8 cellular contexts compared by ENCODE assay signal in genomic region chr19:31349160-31349881, GRCh38. TPM values are rescaled to one million over a fixed set of nuclear protein-coding genes. Genes with fewer than 3 reads are reported as not detected.
DNase-seq lines count a peak whose midpoint lies in the region; ATAC-seq and TF ChIP-seq lines count a peak whose summit lies in the region.

Gene TSHZ3, minus strand, starts transcription at chr19:31349436. Its CDS starts 217 bp downstream, at chr19:31349219.

- no peaks in the 10 kb centered on the region for H3K9me3 ChIP-seq in breast epithelium
- H3K9me3 ChIP-seq in WERI-Rb-1 (ENCODE audit: severe bottlenecking) = no peaks in the 10 kb centered on the region
- H3K9me3 ChIP-seq in lower lobe of right lung = no peaks in the 10 kb centered on the region

- intact Hi-C loops in breast epithelium (cut with DNase I; ENCODE audit: low total_unique reads) = no loop called here
- intact Hi-C loops in MCF 10A (cut with micrococcal nuclease) = no loop called here
- intact Hi-C loops in lower lobe of right lung (cut with DNase I) = no loop called here

- H3K4me3 Mint-ChIP-seq in MCF 10A (ENCODE audit: unreplicated experiment) = no peak within 1 kb of the TSS
- H3K4me3 Mint-ChIP-seq in effector memory CD8-positive, alpha-beta T cell = peak within 1 kb of the TSS; percentile 90 to 92

- BruUV-seq in MCF 10A (replicated peaks; lab: Mats Ljungman, UMichigan) = no TSS peak

- H3K27ac ChIP-seq in breast epithelium = peak within 1 kb of the TSS; percentile 85 to 93
- H3K27ac ChIP-seq in WERI-Rb-1 = peak within 1 kb of the TSS; percentile 72
- peak within 1 kb of the TSS; percentile 88 for H3K27ac ChIP-seq in lower lobe of right lung

- peak within 1 kb of the TSS; percentile 88 to 97 (median 96) for H3K4me3 ChIP-seq in breast epithelium
- H3K4me3 ChIP-seq in WERI-Rb-1 (ENCODE audit: low read depth, low read length) = peak within 1 kb of the TSS; percentile 77
- peak within 1 kb of the TSS; percentile 88 for H3K4me3 ChIP-seq in lower lobe of right lung

- peaks cover 12% of the 10 kb centered on the region for H3K36me3 Mint-ChIP-seq in MCF 10A (ENCODE audit: insufficient read depth, unreplicated experiment)
- H3K36me3 Mint-ChIP-seq in effector memory CD8-positive, alpha-beta T cell (ENCODE audit: insufficient read depth) = peaks cover 9% of the 10 kb centered on the region

- peaks cover 8% of the 10 kb centered on the region for H3K9me3 Mint-ChIP-seq in MCF 10A (ENCODE audit: unreplicated experiment)
- no peaks in the 10 kb centered on the region for H3K9me3 Mint-ChIP-seq in effector memory CD8-positive, alpha-beta T cell

- no peaks in the 10 kb centered on the region for H3K27me3 Mint-ChIP-seq in MCF 10A (ENCODE audit: insufficient read depth, unreplicated experiment)
- peaks cover 61 to 75% of the 10 kb centered on the region in 2 donors for H3K27me3 Mint-ChIP-seq in effector memory CD8-positive, alpha-beta T cell

- peak; percentile 55 for ATAC-seq in effector memory CD8-positive, alpha-beta T cell (replicated peaks)
- ATAC-seq in lower lobe of right lung (peak; percentile 60 to 68), GM21423 (IDR thresholded peaks at IDR 0.05; ENCODE audit: unreplicated experiment) (no peak), HG03457 (IDR thresholded peaks at IDR 0.05; ENCODE audit: unreplicated experiment) (no peak)

- H3K27me3 ChIP-seq in breast epithelium = peaks cover 0 to 5% of the 10 kb centered on the region in 2 donors
- peaks cover 5% of the 10 kb centered on the region for H3K27me3 ChIP-seq in WERI-Rb-1 (ENCODE audit: insufficient read depth, low read depth, severe bottlenecking)
- peaks cover 47% of the 10 kb centered on the region for H3K27me3 ChIP-seq in lower lobe of right lung (ENCODE audit: low read depth)

- DNase-seq in breast epithelium (ENCODE audit: low spot score in 2 of 2) (no peak), MCF 10A (ENCODE audit: unreplicated experiment) (no peak), WERI-Rb-1 (peak; percentile 68), lower lobe of right lung (peak; percentile 77)
- DNase-seq in effector memory CD8-positive, alpha-beta T cell = peak in 2 of 3 experiments; percentile 24 to 28
- DNase-seq in stimulated activated CD8-positive, alpha-beta memory T cell treated with anti-CD3 and anti-CD28 coated beads, Interleukin-4, amount 100 ng/mL, for 4 hours (ENCODE audit: low read depth in 2 of 2, low spot score in 1 of 2) = peak; percentile 9 to 36

- POLR2A ChIA-PET in MCF 10A (lab: Yijun Ruan, JAX) = no interaction called here

- CTCF ChIA-PET in MCF 10A (lab: Yijun Ruan, JAX) = interaction anchor here (0.6 kb wide), 1 partner anchor 674 kb away, joined by 3 read pairs; no protein-coding TSS in a partner anchor

- no peaks in the 10 kb centered on the region for H3K4me1 Mint-ChIP-seq in MCF 10A (ENCODE audit: insufficient read depth, unreplicated experiment)
- peaks cover 35 to 36% of the 10 kb centered on the region in 2 donors for H3K4me1 Mint-ChIP-seq in effector memory CD8-positive, alpha-beta T cell (ENCODE audit: low read depth in 2 of 2)

- no peaks in the 10 kb centered on the region for H3K36me3 ChIP-seq in breast epithelium
- no peaks in the 10 kb centered on the region for H3K36me3 ChIP-seq in WERI-Rb-1
- H3K36me3 ChIP-seq in lower lobe of right lung = no peaks in the 10 kb centered on the region

- no peak within 1 kb of the TSS for H3K27ac Mint-ChIP-seq in MCF 10A (ENCODE audit: low read depth, unreplicated experiment)
- H3K27ac Mint-ChIP-seq in effector memory CD8-positive, alpha-beta T cell = peak within 1 kb of the TSS; percentile 70 to 89

- TF ChIP-seq CTCF in breast epithelium (IDR thresholded peaks at IDR 0.05) (no peak), MCF 10A (IDR thresholded peaks at IDR 0.05; ENCODE audit: unreplicated experiment) (no peak), WERI-Rb-1 (IDR thresholded peaks at IDR 0.05; ENCODE audit: low read depth, low read length) (no peak), lower lobe of right lung (IDR thresholded peaks at IDR 0.05) (no peak)

- peaks cover 0 to 5% of the 10 kb centered on the region in 2 donors for H3K4me1 ChIP-seq in breast epithelium
- H3K4me1 ChIP-seq in lower lobe of right lung = peaks cover 31% of the 10 kb centered on the region

- TF ChIP-seq POLR2A in breast epithelium (IDR thresholded peaks at IDR 0.05) = no peak

RNA-seq across cellular contexts. Expression of gene TSHZ3, which starts in this region (rescaled TPM):
- total RNA-seq in breast epithelium (1 to 10 TPM; 3.7 to 9.8 (median 8.3) TPM), MCF 10A (2022) (not detected in 2 replicates), lower lobe of right lung (5.7 TPM)

Comparison
In these comparisons a context has a peak if more than half of its experiments do, and no peak if none do; other contexts are left out.
1. DNase-seq: peak in WERI-Rb-1 (single experiment), effector memory CD8-positive, alpha-beta T cell (2 of 3), lower lobe of right lung (single experiment) and stimulated activated CD8-positive, alpha-beta memory T cell treated with anti-CD3 and anti-CD28 coated beads, Interleukin-4, amount 100 ng/mL, for 4 hours (2 of 2); none in breast epithelium (0 of 2) and MCF 10A (single experiment).
2. ATAC-seq: peak in effector memory CD8-positive, alpha-beta T cell (single experiment) and lower lobe of right lung (2 of 2); none in GM21423 (single experiment) and HG03457 (single experiment).
3. Peak in every context shown above with its lines, with median percentiles within 50 percentile points of each other: H3K27ac ChIP-seq and H3K4me3 ChIP-seq.